Comparison of ENCODE assay signal across 17 cellular contexts in the genomic region with DNA sequence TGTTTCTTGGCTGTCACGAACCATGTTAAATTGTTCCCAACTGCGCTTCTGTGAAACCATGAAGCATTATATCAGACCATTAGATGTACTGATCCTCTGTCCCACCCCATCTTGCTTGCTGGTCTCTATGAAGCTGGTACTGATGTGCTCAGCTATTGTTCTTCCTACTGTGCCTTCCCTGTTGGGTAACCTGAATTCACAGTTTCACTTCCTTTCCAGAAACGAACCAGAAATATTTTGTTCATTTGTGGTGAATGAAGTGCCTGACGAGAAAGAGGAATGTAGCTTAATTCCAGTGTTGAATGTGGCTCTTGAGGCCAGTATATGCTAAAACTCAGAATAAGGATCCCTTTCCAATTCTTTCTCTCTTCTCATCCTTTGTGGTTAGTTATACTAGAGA.
DNase-seq lines count a peak whose midpoint lies in the region; ATAC-seq and TF ChIP-seq lines count a peak whose summit lies in the region.
"Had no signal": no experiment of that assay in that cellular context is flagged by ENCODE, and none has a peak within 500 bp of the region (broad histone marks: within the 10 kb centered on the region; RNA-seq: fewer than 3 reads in every experiment).

No MANE protein-coding gene starts in this region.

- H3K27ac ChIP-seq in MM.1S (ENCODE audit: low read length), result no peak overlapping the region
- H3K27ac ChIP-seq: BLaER1 had no signal

- H3K4me3 ChIP-seq in MM.1S (ENCODE audit: low read length), result no peak overlapping the region
- H3K4me3 ChIP-seq: BLaER1 had no signal

- no peaks in the 10 kb centered on the region for H3K27me3 ChIP-seq in MM.1S (replicated peaks; ENCODE audit: insufficient read depth, low read length)
- H3K27me3 ChIP-seq: BLaER1 had no signal

- no peak overlapping the region for H2AFZ ChIP-seq in MM.1S (ENCODE audit: low read length)

- H4K20me1 ChIP-seq in MM.1S (ENCODE audit: insufficient read depth, low read length), result no peaks in the 10 kb centered on the region
- H4K20me1 ChIP-seq: BLaER1 had no signal

- no peaks in the 10 kb centered on the region for H3K79me2 ChIP-seq in MM.1S (ENCODE audit: low read length)

- DNase-seq in Ammon's horn (ENCODE audit: low spot score) (peak; percentile 4), MM.1S (peak; percentile 59), NOMO-1 treated with dmso at 0.1 percent for 144 hours (lab: John Stamatoyannopoulos, UW; ENCODE audit: unreplicated experiment) (peak; percentile 61), GM13977 (ENCODE audit: low spot score) (no peak), hypothalamus (lab: John Stamatoyannopoulos, UW) (no peak)
- no peak for DNase-seq in activated CD8-positive, alpha-beta memory T cell treated with anti-CD3 and anti-CD28 coated beads for 24 hours
- DNase-seq: GDM1, GOT3, KBM-7, NCI-H1930, NCI-H2171, NCI-H446, T-cell, T-helper 9 cell had no signal

- in situ Hi-C loops in GM13977 (cut with MboI; ENCODE audit: low pct_unique_long_range_greater_than_20kb, low sequenced_read_pairs, unreplicated experiment), result no loop called here

- H3K4me2 ChIP-seq in MM.1S (ENCODE audit: low read depth, low read length), result peak overlapping the region; percentile 8
- H3K4me2 ChIP-seq: BLaER1 had no signal

- H3K9ac ChIP-seq in MM.1S (ENCODE audit: low read length), result no peak overlapping the region
- H3K9ac ChIP-seq: BLaER1 had no signal

- TF ChIP-seq CTCF in MM.1S (IDR thresholded peaks at IDR 0.05; ENCODE audit: low read length) (no peak), GM13977 (IDR thresholded peaks at IDR 0.05; ENCODE audit: extremely low read depth, insufficient read depth, missing control alignments) (no peak)

- H3F3A ChIP-seq in MM.1S (ENCODE audit: insufficient read depth, low read length), result no peaks in the 10 kb centered on the region

- H3K9me2 ChIP-seq in MM.1S (replicated peaks; ENCODE audit: insufficient read depth, low read length), result no peaks in the 10 kb centered on the region

- H3K9me3 ChIP-seq in MM.1S (replicated peaks; ENCODE audit: insufficient read depth, low read length), result no peaks in the 10 kb centered on the region
- H3K9me3 ChIP-seq: BLaER1 had no signal

- peaks cover 23% of the 10 kb centered on the region for H3K4me1 ChIP-seq in MM.1S (ENCODE audit: low read length)
- H3K4me1 ChIP-seq: BLaER1 had no signal

- ATAC-seq in GM18861 (IDR thresholded peaks at IDR 0.05; ENCODE audit: unreplicated experiment) (peak; percentile 36), HG03521 (IDR thresholded peaks at IDR 0.05; ENCODE audit: unreplicated experiment) (no peak)
- ATAC-seq: T-cell had no signal

- H3K36me3 ChIP-seq in MM.1S (replicated peaks; ENCODE audit: insufficient read depth, low read length), result no peaks in the 10 kb centered on the region
- H3K36me3 ChIP-seq: BLaER1 had no signal

Comparison
In these comparisons a context has a peak if more than half of its experiments do, and no peak if none do; other contexts are left out.
1. DNase-seq: peak in Ammon's horn (single experiment), MM.1S (single experiment) and NOMO-1 treated with dmso at 0.1 percent for 144 hours (single experiment); none in GM13977 (single experiment), activated CD8-positive, alpha-beta memory T cell treated with anti-CD3 and anti-CD28 coated beads for 24 hours (single experiment) and hypothalamus (0 of 51).